Comparison of ENCODE assay signal across 8 cellular contexts in genomic region chr19:54595680-54596436, GRCh38. TPM values are rescaled to one million over a fixed set of nuclear protein-coding genes. Genes with fewer than 3 reads are reported as not detected.
"Had no signal": no experiment of that assay in that cellular context is flagged by ENCODE, and none has a peak within 500 bp of the region (broad histone marks: within the 10 kb centered on the region; RNA-seq: fewer than 3 reads in every experiment).

No MANE protein-coding gene starts in this region.

RNA-seq across cellular contexts. Expression of gene LILRA1, which starts 2.4 kb away (rescaled TPM):
- total RNA-seq: LHCN-M2, MCF 10A, NCI-H460, OCI-LY7, PC-9, RPMI7951, SJCRH30, SK-MEL-5 had no signal

RNA-seq across cellular contexts. Expression of gene LILRA2, which starts 22.3 kb away (rescaled TPM):
- total RNA-seq: LHCN-M2, MCF 10A, NCI-H460, PC-9, RPMI7951, SJCRH30, SK-MEL-5 had no signal

RNA-seq across cellular contexts. Expression of gene LILRB1, which starts 34.4 kb away (rescaled TPM):
- total RNA-seq: LHCN-M2, MCF 10A, NCI-H460, PC-9, RPMI7951, SJCRH30, SK-MEL-5 had no signal
